ENCODE assay signal across 12 cellular contexts in genomic region chr1:206737729-206738222, GRCh38. TPM values are rescaled to one million over a fixed set of nuclear protein-coding genes. Genes with fewer than 3 reads are reported as not detected.
DNase-seq lines count a peak whose midpoint lies in the region; ATAC-seq, FAIRE-seq and TF ChIP-seq lines count a peak whose summit lies in the region.
"Had no signal": no experiment of that assay in that cellular context is flagged by ENCODE, and none has a peak within 500 bp of the region (broad histone marks: within the 10 kb centered on the region; RNA-seq: fewer than 3 reads in every experiment).

No MANE protein-coding gene starts in this region.

- H3K9me3 ChIP-seq in CD4-positive, CD25-positive, alpha-beta regulatory T cell (ENCODE audit: control insufficient read depth in 2 of 2, low read length in 2 of 2): no peaks in the 10 kb centered on the region
- no peaks in the 10 kb centered on the region for H3K9me3 ChIP-seq in lower lobe of right lung

- TF ChIP-seq POLR2A in GM12892 (IDR thresholded peaks at IDR 0.05; ENCODE audit: low read depth, low read length): no peak

- intact Hi-C loops in lower lobe of right lung (cut with DNase I): no loop called here

- DNase-seq in CD4-positive, CD25-positive, alpha-beta regulatory T cell: no peak
- DNase-seq in HUDEP-2 (lab: John Stamatoyannopoulos, UW; ENCODE audit: unreplicated experiment in 76 of 76) (peak in 61 of 76 experiments; percentile 5 to 72 (median 40)), lower lobe of right lung (no peak), GM12892 (ENCODE audit: insufficient read length) (no peak), NCI-H748 (lab: John Stamatoyannopoulos, UW; ENCODE audit: unreplicated experiment) (no peak), LoVo (ENCODE audit: low spot score) (no peak)
- peak; percentile 57 for DNase-seq in activated naive CD4-positive, alpha-beta T cell treated with anti-CD3 and anti-CD28 coated beads, Interleukin-2, amount 10 ng/mL, durations not matched to agents 7 days and 5 days
- DNase-seq: activated naive CD8-positive, alpha-beta T cell treated with anti-CD3 and anti-CD28 coated beads, Interleukin-2, amount 10 ng/mL, durations not matched to agents 7 days and 5 days had no signal

- no peaks in the 10 kb centered on the region for H3K27me3 Mint-ChIP-seq in CD4-positive, CD25-positive, alpha-beta regulatory T cell
- peaks cover 21% of the 10 kb centered on the region for H3K27me3 Mint-ChIP-seq in activated naive CD4-positive, alpha-beta T cell treated with anti-CD3 and anti-CD28 coated beads, Interleukin-2, amount 10 ng/mL, durations not matched to agents 7 days and 5 days
- H3K27me3 Mint-ChIP-seq: activated naive CD8-positive, alpha-beta T cell treated with anti-CD3 and anti-CD28 coated beads, Interleukin-2, amount 10 ng/mL, durations not matched to agents 7 days and 5 days had no signal

- CTCF ChIA-PET in activated naive CD4-positive, alpha-beta T cell treated with anti-CD3 and anti-CD28 coated beads, Interleukin-2, amount 10 ng/mL, durations not matched to agents 7 days and 5 days (lab: Charles Lee): interaction anchor here (0.7 to 14.7 kb wide), 11 partner anchors 12 to 244 kb away, joined by 3 to 361 read pairs (median 8); no protein-coding TSS in a partner anchor

- ATAC-seq in CD4-positive, CD25-positive, alpha-beta regulatory T cell (ENCODE audit: low read depth in 2 of 2): no peak
- ATAC-seq in lower lobe of right lung: peak in 1 of 2 donors; percentile 8
- no peak for ATAC-seq in GM18870 (IDR thresholded peaks at IDR 0.05; ENCODE audit: unreplicated experiment)

- H3K27ac ChIP-seq in CD4-positive, CD25-positive, alpha-beta regulatory T cell (ENCODE audit: insufficient read depth, low read length, poor library complexity, severe bottlenecking): peak overlapping the region; percentile 60
- peak overlapping the region; percentile 39 for H3K27ac ChIP-seq in lower lobe of right lung
- H3K27ac ChIP-seq: C4-2B, hepatocyte had no signal

- no peaks in the 10 kb centered on the region for H3K27me3 ChIP-seq in CD4-positive, CD25-positive, alpha-beta regulatory T cell (ENCODE audit: control insufficient read depth, insufficient read depth, low read length)
- no peaks in the 10 kb centered on the region for H3K27me3 ChIP-seq in lower lobe of right lung (ENCODE audit: low read depth)
- H3K27me3 ChIP-seq: hepatocyte had no signal

- H3K36me3 ChIP-seq in CD4-positive, CD25-positive, alpha-beta regulatory T cell (ENCODE audit: control insufficient read depth, insufficient read depth, low read length): peaks cover 10% of the 10 kb centered on the region
- peaks cover 29% of the 10 kb centered on the region for H3K36me3 ChIP-seq in lower lobe of right lung

- TF ChIP-seq CTCF in lower lobe of right lung (IDR thresholded peaks at IDR 0.05): no peak

- no peaks in the 10 kb centered on the region for H3K9me3 Mint-ChIP-seq in CD4-positive, CD25-positive, alpha-beta regulatory T cell
- H3K9me3 Mint-ChIP-seq in activated naive CD4-positive, alpha-beta T cell treated with anti-CD3 and anti-CD28 coated beads, Interleukin-2, amount 10 ng/mL, durations not matched to agents 7 days and 5 days: no peaks in the 10 kb centered on the region
- H3K9me3 Mint-ChIP-seq: activated naive CD8-positive, alpha-beta T cell treated with anti-CD3 and anti-CD28 coated beads, Interleukin-2, amount 10 ng/mL, durations not matched to agents 7 days and 5 days had no signal

- peak overlapping the region; percentile 78 to 94 (median 84) for H3K27ac Mint-ChIP-seq in CD4-positive, CD25-positive, alpha-beta regulatory T cell
- peak overlapping the region; percentile 77 for H3K27ac Mint-ChIP-seq in activated naive CD4-positive, alpha-beta T cell treated with anti-CD3 and anti-CD28 coated beads, Interleukin-2, amount 10 ng/mL, durations not matched to agents 7 days and 5 days

- peaks cover 62% of the 10 kb centered on the region for H3K4me1 ChIP-seq in CD4-positive, CD25-positive, alpha-beta regulatory T cell (ENCODE audit: control insufficient read depth, insufficient read depth, low read length, poor library complexity, severe bottlenecking)
- peaks cover 29% of the 10 kb centered on the region for H3K4me1 ChIP-seq in lower lobe of right lung

- H3K4me3 Mint-ChIP-seq in CD4-positive, CD25-positive, alpha-beta regulatory T cell: peak overlapping the region in 3 of 4 donors; percentile 11 to 79 (median 59)
- no peak overlapping the region for H3K4me3 Mint-ChIP-seq in activated naive CD4-positive, alpha-beta T cell treated with anti-CD3 and anti-CD28 coated beads, Interleukin-2, amount 10 ng/mL, durations not matched to agents 7 days and 5 days

- H3K4me1 Mint-ChIP-seq in CD4-positive, CD25-positive, alpha-beta regulatory T cell: peaks cover 14 to 75% (median 58%) of the 10 kb centered on the region in 4 donors
- peaks cover 65% of the 10 kb centered on the region for H3K4me1 Mint-ChIP-seq in activated naive CD4-positive, alpha-beta T cell treated with anti-CD3 and anti-CD28 coated beads, Interleukin-2, amount 10 ng/mL, durations not matched to agents 7 days and 5 days

- H3K36me3 Mint-ChIP-seq in CD4-positive, CD25-positive, alpha-beta regulatory T cell: peaks cover 9% of the 10 kb centered on the region
- H3K36me3 Mint-ChIP-seq in activated naive CD4-positive, alpha-beta T cell treated with anti-CD3 and anti-CD28 coated beads, Interleukin-2, amount 10 ng/mL, durations not matched to agents 7 days and 5 days: peaks cover 30% of the 10 kb centered on the region

- no peak overlapping the region for H3K4me3 ChIP-seq in CD4-positive, CD25-positive, alpha-beta regulatory T cell (ENCODE audit: low read depth, low read length)
- H3K4me3 ChIP-seq in lower lobe of right lung: no peak overlapping the region
- H3K4me3 ChIP-seq: hepatocyte had no signal

- FAIRE-seq in GM12892 (lab: Jason Lieb, UNC): no peak

RNA-seq across cellular contexts. Expression of gene IL19, which starts 32.8 kb away (rescaled TPM):
- total RNA-seq in CD4-positive, CD25-positive, alpha-beta regulatory T cell: not detected
- not detected for polyA plus RNA-seq in CD4-positive, CD25-positive, alpha-beta regulatory T cell
- not detected for total RNA-seq in lower lobe of right lung
- polyA plus RNA-seq in GM12892 (2012; ENCODE audit: missing spikeins): not detected
- total RNA-seq: activated naive CD8-positive, alpha-beta T cell treated with anti-CD3 and anti-CD28 coated beads, Interleukin-2, amount 10 ng/mL, durations not matched to agents 7 days and 5 days; skeletal muscle tissue had no signal
- polyA plus RNA-seq: hepatocyte had no signal

RNA-seq across cellular contexts. Expression of gene IL10, which starts 34.5 kb away (rescaled TPM):
- 7.0 TPM for total RNA-seq in CD4-positive, CD25-positive, alpha-beta regulatory T cell
- 1 to 10 TPM in 2 of 4 donors, under 1 TPM in 2; 0.60 to 4.4 (median 2.0) TPM for polyA plus RNA-seq in CD4-positive, CD25-positive, alpha-beta regulatory T cell
- total RNA-seq in lower lobe of right lung: 1.4 TPM
- polyA plus RNA-seq in GM12892 (2012; ENCODE audit: missing spikeins): 5.2 TPM
- total RNA-seq: hepatocyte had no signal

RNA-seq across cellular contexts. Expression of gene MAPKAPK2, which starts 53.1 kb away (rescaled TPM):
- 167 TPM for total RNA-seq in CD4-positive, CD25-positive, alpha-beta regulatory T cell
- 1 to 10 TPM; 2.4 to 3.8 (median 2.9) TPM for polyA plus RNA-seq in CD4-positive, CD25-positive, alpha-beta regulatory T cell
- total RNA-seq in lower lobe of right lung: 87.0 TPM
- polyA plus RNA-seq in GM12892 (2012; ENCODE audit: missing spikeins): 37.5 TPM

Comparison
In these comparisons a context has a peak if more than half of its experiments do, and no peak if none do; other contexts are left out.
1. DNase-seq: peak in HUDEP-2 (61 of 76) and activated naive CD4-positive, alpha-beta T cell treated with anti-CD3 and anti-CD28 coated beads, Interleukin-2, amount 10 ng/mL, durations not matched to agents 7 days and 5 days (single experiment); none in CD4-positive, CD25-positive, alpha-beta regulatory T cell (0 of 3), lower lobe of right lung (single experiment), GM12892 (single experiment), NCI-H748 (single experiment) and LoVo (single experiment).